ENCODE assay signal across 12 cellular contexts in genomic region chr2:175398848-175399247, GRCh38.
DNase-seq lines count a peak whose midpoint lies in the region; ATAC-seq and TF ChIP-seq lines count a peak whose summit lies in the region.
"Had no signal": no experiment of that assay in that cellular context is flagged by ENCODE, and none has a peak within 500 bp of the region (broad histone marks: within the 10 kb centered on the region; RNA-seq: fewer than 3 reads in every experiment).

No MANE protein-coding gene starts in this region.

- ATAC-seq in upper lobe of right lung (peak; percentile 53), GM19324 (IDR thresholded peaks at IDR 0.05; ENCODE audit: low FRiP score, unreplicated experiment) (no peak), HG02610 (IDR thresholded peaks at IDR 0.05; ENCODE audit: unreplicated experiment) (no peak)

- H3K27ac ChIP-seq in PC-9 (no peak overlapping the region), upper lobe of right lung (no peak overlapping the region)
- H3K27ac ChIP-seq: GM23248 had no signal

- H3K4me1 ChIP-seq in PC-9 (replicated peaks; ENCODE audit: insufficient read depth), result peaks cover 8% of the 10 kb centered on the region; the same call in 1 of the 2 replicates
- no peaks in the 10 kb centered on the region for H3K4me1 ChIP-seq in upper lobe of right lung

- H4K20me1 ChIP-seq in PC-9 (ENCODE audit: insufficient read depth), result no peaks in the 10 kb centered on the region

- H3K27me3 ChIP-seq in PC-9 (ENCODE audit: insufficient read depth, low read depth), result peaks cover 12% of the 10 kb centered on the region
- H3K27me3 ChIP-seq in upper lobe of right lung, result no peaks in the 10 kb centered on the region

- TF ChIP-seq CTCF in PC-9 (conservative IDR thresholded peaks at IDR 0.05) (no peak), fibroblast of mammary gland (conservative IDR thresholded peaks at IDR 0.05; ENCODE audit: control insufficient read depth, insufficient read depth, low read depth, low read length) (no peak), upper lobe of right lung (IDR thresholded peaks at IDR 0.05) (no peak)

- H3K36me3 ChIP-seq in PC-9 (ENCODE audit: low read depth) (no peaks in the 10 kb centered on the region), upper lobe of right lung (no peaks in the 10 kb centered on the region)

- no peaks in the 10 kb centered on the region for H3K9me3 ChIP-seq in PC-9 (ENCODE audit: insufficient read depth, low read depth)
- no peaks in the 10 kb centered on the region for H3K9me3 ChIP-seq in upper lobe of right lung

- H3K4me2 ChIP-seq in PC-9, result peak overlapping the region; percentile 24

- intact Hi-C loops in PC-9 (cut with micrococcal nuclease; ENCODE audit: unreplicated experiment) (no loop called here), upper lobe of right lung (cut with DNase I) (no loop called here)

- BruUV-seq in PC-9 (replicated peaks; lab: Mats Ljungman, UMichigan), result no TSS peak

- CTCF ChIA-PET in PC-9 (lab: Charles Lee), result no interaction called here

- H3K79me2 ChIP-seq in PC-9 (ENCODE audit: low read depth), result no peaks in the 10 kb centered on the region

- no peak for DNase-seq in PC-9
- peak; percentile 61 for DNase-seq in fibroblast of mammary gland (ENCODE audit: low read depth)
- no peak for DNase-seq in upper lobe of right lung
- no peak for DNase-seq in NCI-H1417 treated with DMSO at 0.1 percent for 48 hours (lab: John Stamatoyannopoulos, UW)
- DNase-seq: C1 segment of cervical spinal cord; CD4-positive, alpha-beta memory T cell; DND-41; GM23248; H7; HCEC 1CT had no signal

- POLR2A ChIA-PET in PC-9 (lab: Charles Lee; ENCODE audit: unreplicated experiment), result no interaction called here

- peak overlapping the region; percentile 7; the same call in 1 of the 2 replicates for H2AFZ ChIP-seq in PC-9
- H2AFZ ChIP-seq: GM23248 had no signal

- no peaks in the 10 kb centered on the region; the same call in 1 of the 2 replicates for H3K9me2 ChIP-seq in PC-9 (ENCODE audit: insufficient read depth)

- no peaks in the 10 kb centered on the region for H3F3A ChIP-seq in PC-9 (ENCODE audit: insufficient read depth, low read depth)

- H3K4me3 ChIP-seq in PC-9 (no peak overlapping the region), fibroblast of mammary gland (ENCODE audit: control insufficient read depth, low read depth, low read length) (no peak overlapping the region), upper lobe of right lung (no peak overlapping the region)
- H3K4me3 ChIP-seq: GM23248 had no signal
